ENCODE assay signal across 8 cellular contexts in the genomic region with DNA sequence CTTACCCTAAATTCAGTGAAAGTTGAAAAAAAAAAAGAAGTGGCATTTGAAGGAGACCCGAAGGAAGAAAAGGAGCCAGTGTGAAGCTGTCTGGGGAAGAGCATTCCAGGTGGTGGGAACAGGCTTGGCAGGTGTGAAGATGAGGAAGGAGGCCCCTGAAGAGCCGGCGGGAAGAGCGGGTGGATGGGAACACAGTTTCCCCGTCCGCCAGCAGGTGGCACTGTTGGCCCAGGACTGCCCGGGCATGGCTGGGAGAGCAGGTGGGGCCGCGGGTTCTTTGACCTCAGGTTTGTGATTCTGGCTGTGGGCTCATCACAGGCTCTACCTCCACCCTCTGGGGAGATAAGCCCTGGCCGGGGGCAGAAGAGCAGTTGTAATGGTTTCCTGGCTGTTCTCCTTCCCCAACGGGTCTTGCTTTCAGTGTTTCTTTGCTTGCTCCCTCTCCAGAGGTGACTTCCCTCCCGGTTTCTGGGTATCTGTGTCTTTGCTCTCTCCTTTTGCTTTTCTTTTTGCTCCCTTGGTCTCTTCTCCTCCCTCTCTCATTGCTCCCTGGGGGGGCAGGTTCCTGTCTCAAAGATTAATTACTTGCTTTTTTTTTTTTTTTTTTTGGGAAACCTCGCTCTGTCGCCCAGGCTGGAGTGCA. TPM values are rescaled to one million over a fixed set of nuclear protein-coding genes. Genes with fewer than 3 reads are reported as not detected.
A peak's percentile ranks its signal among the peaks of the same experiment; 100 is the strongest.
DNase-seq lines count a peak whose midpoint lies in the region; ATAC-seq and TF ChIP-seq lines count a peak whose summit lies in the region.

No MANE protein-coding gene starts in this region.

- TF ChIP-seq CTCF in osteoblast (IDR thresholded peaks at IDR 0.05; ENCODE audit: extremely low read depth, low read depth, low read length) (peak; percentile 78), tibial artery (IDR thresholded peaks at IDR 0.05) (peak; percentile 88 to 91)

- H3K79me2 ChIP-seq in osteoblast (ENCODE audit: insufficient read depth, low read length): no peaks in the 10 kb centered on the region

- no peaks in the 10 kb centered on the region for H4K20me1 ChIP-seq in osteoblast (ENCODE audit: insufficient read depth, low read length)

- H3K27me3 ChIP-seq in SJCRH30 (no peaks in the 10 kb centered on the region), osteoblast (ENCODE audit: insufficient read depth, low read length) (no peaks in the 10 kb centered on the region), tibial artery (peaks cover 0 to 39% of the 10 kb centered on the region in 2 donors)

- no peaks in the 10 kb centered on the region for H3K36me3 ChIP-seq in SJCRH30
- no peaks in the 10 kb centered on the region for H3K36me3 ChIP-seq in osteoblast (ENCODE audit: insufficient read depth, low read length)
- no peaks in the 10 kb centered on the region for H3K36me3 ChIP-seq in tibial artery

- H3K27ac ChIP-seq in SJCRH30 (no peak overlapping the region), osteoblast (ENCODE audit: low read depth, low read length) (no peak overlapping the region), tibial artery (no peak overlapping the region)

- H3K4me1 ChIP-seq in SJCRH30 (no peaks in the 10 kb centered on the region), osteoblast (ENCODE audit: insufficient read depth, low read length) (peaks cover 3% of the 10 kb centered on the region), tibial artery (no peaks in the 10 kb centered on the region)

- H3K4me3 ChIP-seq in SJCRH30 (no peak overlapping the region), osteoblast (ENCODE audit: insufficient read depth, low read length) (no peak overlapping the region), tibial artery (no peak overlapping the region)

- H2AFZ ChIP-seq in osteoblast (ENCODE audit: low read length): peak overlapping the region; percentile 29

- H3K9me3 ChIP-seq in SJCRH30 (replicated peaks) (no peaks in the 10 kb centered on the region), osteoblast (ENCODE audit: low read depth, low read length) (no peaks in the 10 kb centered on the region), tibial artery (no peaks in the 10 kb centered on the region)

- ATAC-seq in GM18511 (IDR thresholded peaks at IDR 0.05; ENCODE audit: unreplicated experiment): no peak

- intact Hi-C loops in tibial artery (cut with DNase I; ENCODE audit: low total_unique reads): loop anchor here (5.0 kb wide), 1 partner anchor 184 kb away; no protein-coding TSS in a partner anchor

- H3K4me2 ChIP-seq in osteoblast (ENCODE audit: insufficient read depth, low read length): peak overlapping the region; percentile 55

- peak; percentile 53 for DNase-seq in EL
- DNase-seq in HuH-7.5 (ENCODE audit: low spot score): peak; percentile 82
- peak; percentile 50 to 68 for DNase-seq in SJCRH30
- peak; percentile 76 for DNase-seq in activated gamma-delta T cell treated with Interleukin-2 at 50 U/mL for 16 hours
- DNase-seq in germinal center (ENCODE audit: low spot score): peak; percentile 87
- DNase-seq in osteoblast (ENCODE audit: insufficient read length, low spot score, missing footprints): peak; percentile 96
- peak; percentile 25 to 69 for DNase-seq in tibial artery

RNA-seq across cellular contexts. Expression of gene RAP1GAP2, which starts 32.3 kb away (rescaled TPM):
- 6.0 and 7.4 TPM in 2 replicates for total RNA-seq in SJCRH30 (2014; rRNA removed; shearing (Covaris generic))
- 2.7 and 2.9 TPM in 2 replicates for total RNA-seq in osteoblast
